ENCODE assay signal across 1 cellular context in the genomic region with DNA sequence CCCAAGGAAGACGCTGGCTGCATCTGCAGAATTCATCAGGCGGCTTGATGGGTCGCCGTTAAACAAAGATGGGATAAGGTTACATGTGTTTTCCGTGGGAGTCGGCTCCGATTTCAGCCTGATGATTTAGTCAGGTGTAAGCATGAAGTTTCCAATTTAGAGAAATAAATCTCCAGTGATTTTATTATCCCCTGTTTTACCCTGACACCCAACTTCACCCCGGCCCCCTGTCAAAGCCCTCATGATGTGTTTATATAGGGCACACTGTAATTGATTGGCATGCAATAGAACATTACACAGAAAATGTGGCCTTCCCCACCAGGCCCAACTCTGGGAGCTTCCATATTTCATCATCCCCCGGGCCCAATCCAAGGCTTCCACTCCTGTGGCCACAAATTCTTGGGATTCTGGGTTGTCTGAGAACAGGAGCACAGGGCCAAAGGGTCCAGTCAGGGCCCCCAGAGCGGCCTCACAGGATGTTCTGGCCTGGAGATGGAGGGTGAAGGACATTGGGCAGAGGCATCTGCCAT.
TF ChIP-seq lines count a peak whose summit lies in the region.

No MANE protein-coding gene starts in this region.

TF ChIP-seq in HEK293, 187 proteins besides CTCF, POLR2A, EP300 and RAD21 (continued from another document and continues in another):
- TF ChIP-seq, protein P1, sequence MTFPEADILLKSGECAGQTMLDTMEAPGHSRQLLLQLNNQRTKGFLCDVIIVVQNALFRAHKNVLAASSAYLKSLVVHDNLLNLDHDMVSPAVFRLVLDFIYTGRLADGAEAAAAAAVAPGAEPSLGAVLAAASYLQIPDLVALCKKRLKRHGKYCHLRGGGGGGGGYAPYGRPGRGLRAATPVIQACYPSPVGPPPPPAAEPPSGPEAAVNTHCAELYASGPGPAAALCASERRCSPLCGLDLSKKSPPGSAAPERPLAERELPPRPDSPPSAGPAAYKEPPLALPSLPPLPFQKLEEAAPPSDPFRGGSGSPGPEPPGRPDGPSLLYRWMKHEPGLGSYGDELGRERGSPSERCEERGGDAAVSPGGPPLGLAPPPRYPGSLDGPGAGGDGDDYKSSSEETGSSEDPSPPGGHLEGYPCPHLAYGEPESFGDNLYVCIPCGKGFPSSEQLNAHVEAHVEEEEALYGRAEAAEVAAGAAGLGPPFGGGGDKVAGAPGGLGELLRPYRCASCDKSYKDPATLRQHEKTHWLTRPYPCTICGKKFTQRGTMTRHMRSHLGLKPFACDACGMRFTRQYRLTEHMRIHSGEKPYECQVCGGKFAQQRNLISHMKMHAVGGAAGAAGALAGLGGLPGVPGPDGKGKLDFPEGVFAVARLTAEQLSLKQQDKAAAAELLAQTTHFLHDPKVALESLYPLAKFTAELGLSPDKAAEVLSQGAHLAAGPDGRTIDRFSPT (tag by site-specific recombination; IDR thresholded peaks at IDR 0.05) = no peak
- TF ChIP-seq, protein P2, sequence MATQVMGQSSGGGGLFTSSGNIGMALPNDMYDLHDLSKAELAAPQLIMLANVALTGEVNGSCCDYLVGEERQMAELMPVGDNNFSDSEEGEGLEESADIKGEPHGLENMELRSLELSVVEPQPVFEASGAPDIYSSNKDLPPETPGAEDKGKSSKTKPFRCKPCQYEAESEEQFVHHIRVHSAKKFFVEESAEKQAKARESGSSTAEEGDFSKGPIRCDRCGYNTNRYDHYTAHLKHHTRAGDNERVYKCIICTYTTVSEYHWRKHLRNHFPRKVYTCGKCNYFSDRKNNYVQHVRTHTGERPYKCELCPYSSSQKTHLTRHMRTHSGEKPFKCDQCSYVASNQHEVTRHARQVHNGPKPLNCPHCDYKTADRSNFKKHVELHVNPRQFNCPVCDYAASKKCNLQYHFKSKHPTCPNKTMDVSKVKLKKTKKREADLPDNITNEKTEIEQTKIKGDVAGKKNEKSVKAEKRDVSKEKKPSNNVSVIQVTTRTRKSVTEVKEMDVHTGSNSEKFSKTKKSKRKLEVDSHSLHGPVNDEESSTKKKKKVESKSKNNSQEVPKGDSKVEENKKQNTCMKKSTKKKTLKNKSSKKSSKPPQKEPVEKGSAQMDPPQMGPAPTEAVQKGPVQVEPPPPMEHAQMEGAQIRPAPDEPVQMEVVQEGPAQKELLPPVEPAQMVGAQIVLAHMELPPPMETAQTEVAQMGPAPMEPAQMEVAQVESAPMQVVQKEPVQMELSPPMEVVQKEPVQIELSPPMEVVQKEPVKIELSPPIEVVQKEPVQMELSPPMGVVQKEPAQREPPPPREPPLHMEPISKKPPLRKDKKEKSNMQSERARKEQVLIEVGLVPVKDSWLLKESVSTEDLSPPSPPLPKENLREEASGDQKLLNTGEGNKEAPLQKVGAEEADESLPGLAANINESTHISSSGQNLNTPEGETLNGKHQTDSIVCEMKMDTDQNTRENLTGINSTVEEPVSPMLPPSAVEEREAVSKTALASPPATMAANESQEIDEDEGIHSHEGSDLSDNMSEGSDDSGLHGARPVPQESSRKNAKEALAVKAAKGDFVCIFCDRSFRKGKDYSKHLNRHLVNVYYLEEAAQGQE (tag by site-specific recombination; IDR thresholded peaks at IDR 0.05) = no peak
- no peak for TF ChIP-seq MYNN (tag by site-specific recombination; IDR thresholded peaks at IDR 0.05; ENCODE audit: borderline replicate concordance)
- TF ChIP-seq, protein P3, sequence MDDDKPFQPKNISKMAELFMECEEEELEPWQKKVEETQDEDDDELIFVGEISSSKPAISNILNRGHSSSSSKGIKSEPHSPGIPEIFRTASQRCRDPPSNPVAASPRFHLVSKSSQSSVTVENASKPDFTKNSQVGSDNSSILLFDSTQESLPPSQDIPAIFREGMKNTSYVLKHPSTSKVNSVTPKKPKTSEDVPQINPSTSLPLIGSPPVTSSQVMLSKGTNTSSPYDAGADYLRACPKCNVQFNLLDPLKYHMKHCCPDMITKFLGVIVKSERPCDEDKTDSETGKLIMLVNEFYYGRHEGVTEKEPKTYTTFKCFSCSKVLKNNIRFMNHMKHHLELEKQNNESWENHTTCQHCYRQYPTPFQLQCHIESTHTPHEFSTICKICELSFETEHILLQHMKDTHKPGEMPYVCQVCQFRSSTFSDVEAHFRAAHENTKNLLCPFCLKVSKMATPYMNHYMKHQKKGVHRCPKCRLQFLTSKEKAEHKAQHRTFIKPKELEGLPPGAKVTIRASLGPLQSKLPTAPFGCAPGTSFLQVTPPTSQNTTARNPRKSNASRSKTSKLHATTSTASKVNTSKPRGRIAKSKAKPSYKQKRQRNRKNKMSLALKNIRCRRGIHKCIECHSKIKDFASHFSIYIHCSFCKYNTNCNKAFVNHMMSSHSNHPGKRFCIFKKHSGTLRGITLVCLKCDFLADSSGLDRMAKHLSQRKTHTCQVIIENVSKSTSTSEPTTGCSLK (tag by site-specific recombination; IDR thresholded peaks at IDR 0.05) = no peak
- TF ChIP-seq ZNF549 (tag by site-specific recombination; IDR thresholded peaks at IDR 0.05) = no peak
- TF ChIP-seq, protein P4, sequence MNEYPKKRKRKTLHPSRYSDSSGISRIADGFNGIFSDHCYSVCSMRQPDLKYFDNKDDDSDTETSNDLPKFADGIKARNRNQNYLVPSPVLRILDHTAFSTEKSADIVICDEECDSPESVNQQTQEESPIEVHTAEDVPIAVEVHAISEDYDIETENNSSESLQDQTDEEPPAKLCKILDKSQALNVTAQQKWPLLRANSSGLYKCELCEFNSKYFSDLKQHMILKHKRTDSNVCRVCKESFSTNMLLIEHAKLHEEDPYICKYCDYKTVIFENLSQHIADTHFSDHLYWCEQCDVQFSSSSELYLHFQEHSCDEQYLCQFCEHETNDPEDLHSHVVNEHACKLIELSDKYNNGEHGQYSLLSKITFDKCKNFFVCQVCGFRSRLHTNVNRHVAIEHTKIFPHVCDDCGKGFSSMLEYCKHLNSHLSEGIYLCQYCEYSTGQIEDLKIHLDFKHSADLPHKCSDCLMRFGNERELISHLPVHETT (tag by site-specific recombination; IDR thresholded peaks at IDR 0.05) = no peak
- TF ChIP-seq ZBTB7A (tag by site-specific recombination; IDR thresholded peaks at IDR 0.05; ENCODE audit: low read depth) = no peak
- no peak for TF ChIP-seq ZSCAN16 (tag by site-specific recombination; IDR thresholded peaks at IDR 0.05)
- no peak for TF ChIP-seq ZNF621 (tag by site-specific recombination; IDR thresholded peaks at IDR 0.05)
- TF ChIP-seq, protein P5, sequence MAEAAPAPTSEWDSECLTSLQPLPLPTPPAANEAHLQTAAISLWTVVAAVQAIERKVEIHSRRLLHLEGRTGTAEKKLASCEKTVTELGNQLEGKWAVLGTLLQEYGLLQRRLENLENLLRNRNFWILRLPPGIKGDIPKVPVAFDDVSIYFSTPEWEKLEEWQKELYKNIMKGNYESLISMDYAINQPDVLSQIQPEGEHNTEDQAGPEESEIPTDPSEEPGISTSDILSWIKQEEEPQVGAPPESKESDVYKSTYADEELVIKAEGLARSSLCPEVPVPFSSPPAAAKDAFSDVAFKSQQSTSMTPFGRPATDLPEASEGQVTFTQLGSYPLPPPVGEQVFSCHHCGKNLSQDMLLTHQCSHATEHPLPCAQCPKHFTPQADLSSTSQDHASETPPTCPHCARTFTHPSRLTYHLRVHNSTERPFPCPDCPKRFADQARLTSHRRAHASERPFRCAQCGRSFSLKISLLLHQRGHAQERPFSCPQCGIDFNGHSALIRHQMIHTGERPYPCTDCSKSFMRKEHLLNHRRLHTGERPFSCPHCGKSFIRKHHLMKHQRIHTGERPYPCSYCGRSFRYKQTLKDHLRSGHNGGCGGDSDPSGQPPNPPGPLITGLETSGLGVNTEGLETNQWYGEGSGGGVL (tag by site-specific recombination; IDR thresholded peaks at IDR 0.05) = 0 out of 2 replicates have a peak, but pooled peaks have one; percentile 12
- TF ChIP-seq, protein P6, sequence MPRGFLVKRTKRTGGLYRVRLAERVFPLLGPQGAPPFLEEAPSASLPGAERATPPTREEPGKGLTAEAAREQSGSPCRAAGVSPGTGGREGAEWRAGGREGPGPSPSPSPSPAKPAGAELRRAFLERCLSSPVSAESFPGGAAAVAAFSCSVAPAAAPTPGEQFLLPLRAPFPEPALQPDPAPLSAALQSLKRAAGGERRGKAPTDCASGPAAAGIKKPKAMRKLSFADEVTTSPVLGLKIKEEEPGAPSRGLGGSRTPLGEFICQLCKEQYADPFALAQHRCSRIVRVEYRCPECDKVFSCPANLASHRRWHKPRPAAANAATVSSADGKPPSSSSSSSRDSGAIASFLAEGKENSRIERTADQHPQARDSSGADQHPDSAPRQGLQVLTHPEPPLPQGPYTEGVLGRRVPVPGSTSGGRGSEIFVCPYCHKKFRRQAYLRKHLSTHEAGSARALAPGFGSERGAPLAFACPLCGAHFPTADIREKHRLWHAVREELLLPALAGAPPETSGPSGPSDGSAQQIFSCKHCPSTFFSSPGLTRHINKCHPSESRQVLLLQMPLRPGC (tag by site-specific recombination; IDR thresholded peaks at IDR 0.05) = no peak
- TF ChIP-seq, protein P7, sequence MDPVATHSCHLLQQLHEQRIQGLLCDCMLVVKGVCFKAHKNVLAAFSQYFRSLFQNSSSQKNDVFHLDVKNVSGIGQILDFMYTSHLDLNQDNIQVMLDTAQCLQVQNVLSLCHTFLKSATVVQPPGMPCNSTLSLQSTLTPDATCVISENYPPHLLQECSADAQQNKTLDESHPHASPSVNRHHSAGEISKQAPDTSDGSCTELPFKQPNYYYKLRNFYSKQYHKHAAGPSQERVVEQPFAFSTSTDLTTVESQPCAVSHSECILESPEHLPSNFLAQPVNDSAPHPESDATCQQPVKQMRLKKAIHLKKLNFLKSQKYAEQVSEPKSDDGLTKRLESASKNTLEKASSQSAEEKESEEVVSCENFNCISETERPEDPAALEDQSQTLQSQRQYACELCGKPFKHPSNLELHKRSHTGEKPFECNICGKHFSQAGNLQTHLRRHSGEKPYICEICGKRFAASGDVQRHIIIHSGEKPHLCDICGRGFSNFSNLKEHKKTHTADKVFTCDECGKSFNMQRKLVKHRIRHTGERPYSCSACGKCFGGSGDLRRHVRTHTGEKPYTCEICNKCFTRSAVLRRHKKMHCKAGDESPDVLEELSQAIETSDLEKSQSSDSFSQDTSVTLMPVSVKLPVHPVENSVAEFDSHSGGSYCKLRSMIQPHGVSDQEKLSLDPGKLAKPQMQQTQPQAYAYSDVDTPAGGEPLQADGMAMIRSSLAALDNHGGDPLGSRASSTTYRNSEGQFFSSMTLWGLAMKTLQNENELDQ (tag by site-specific recombination; IDR thresholded peaks at IDR 0.05; ENCODE audit: low read depth) = no peak
- TF ChIP-seq KLF8 (tag by site-specific recombination; IDR thresholded peaks at IDR 0.05) = no peak
- TF ChIP-seq, protein P8, sequence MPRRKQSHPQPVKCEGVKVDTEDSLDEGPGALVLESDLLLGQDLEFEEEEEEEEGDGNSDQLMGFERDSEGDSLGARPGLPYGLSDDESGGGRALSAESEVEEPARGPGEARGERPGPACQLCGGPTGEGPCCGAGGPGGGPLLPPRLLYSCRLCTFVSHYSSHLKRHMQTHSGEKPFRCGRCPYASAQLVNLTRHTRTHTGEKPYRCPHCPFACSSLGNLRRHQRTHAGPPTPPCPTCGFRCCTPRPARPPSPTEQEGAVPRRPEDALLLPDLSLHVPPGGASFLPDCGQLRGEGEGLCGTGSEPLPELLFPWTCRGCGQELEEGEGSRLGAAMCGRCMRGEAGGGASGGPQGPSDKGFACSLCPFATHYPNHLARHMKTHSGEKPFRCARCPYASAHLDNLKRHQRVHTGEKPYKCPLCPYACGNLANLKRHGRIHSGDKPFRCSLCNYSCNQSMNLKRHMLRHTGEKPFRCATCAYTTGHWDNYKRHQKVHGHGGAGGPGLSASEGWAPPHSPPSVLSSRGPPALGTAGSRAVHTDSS (tag by site-specific recombination; IDR thresholded peaks at IDR 0.05) = no peak
- TF ChIP-seq ZNF555 (tag by site-specific recombination; conservative IDR thresholded peaks at IDR 0.05) = no peak
- TF ChIP-seq ZNF324 (tag by site-specific recombination; IDR thresholded peaks at IDR 0.05) = no peak
- no peak for TF ChIP-seq ZNF292 (tag by site-specific recombination; IDR thresholded peaks at IDR 0.05; ENCODE audit: borderline replicate concordance, low read depth)
- TF ChIP-seq BCL11B (tag by site-specific recombination; IDR thresholded peaks at IDR 0.05; ENCODE audit: low read depth) = no peak
- TF ChIP-seq ZNF521 (tag by site-specific recombination; IDR thresholded peaks at IDR 0.05) = no peak
- TF ChIP-seq SCRT1 (tag by site-specific recombination; IDR thresholded peaks at IDR 0.05; ENCODE audit: borderline replicate concordance) = no peak
- TF ChIP-seq KLF1 (tag by site-specific recombination; IDR thresholded peaks at IDR 0.05) = no peak
- no peak for TF ChIP-seq ZNF23 (tag by site-specific recombination; IDR thresholded peaks at IDR 0.05; ENCODE audit: borderline replicate concordance)
- no peak for TF ChIP-seq ZNF747 (tag by site-specific recombination; IDR thresholded peaks at IDR 0.05)
- 0 out of 2 replicates have a peak, but pooled peaks have one; percentile 14 for TF ChIP-seq YY1 (tag by site-specific recombination; IDR thresholded peaks at IDR 0.05)
- no peak for TF ChIP-seq ZNF785 (tag by site-specific recombination; IDR thresholded peaks at IDR 0.05)
- TF ChIP-seq, protein P9, sequence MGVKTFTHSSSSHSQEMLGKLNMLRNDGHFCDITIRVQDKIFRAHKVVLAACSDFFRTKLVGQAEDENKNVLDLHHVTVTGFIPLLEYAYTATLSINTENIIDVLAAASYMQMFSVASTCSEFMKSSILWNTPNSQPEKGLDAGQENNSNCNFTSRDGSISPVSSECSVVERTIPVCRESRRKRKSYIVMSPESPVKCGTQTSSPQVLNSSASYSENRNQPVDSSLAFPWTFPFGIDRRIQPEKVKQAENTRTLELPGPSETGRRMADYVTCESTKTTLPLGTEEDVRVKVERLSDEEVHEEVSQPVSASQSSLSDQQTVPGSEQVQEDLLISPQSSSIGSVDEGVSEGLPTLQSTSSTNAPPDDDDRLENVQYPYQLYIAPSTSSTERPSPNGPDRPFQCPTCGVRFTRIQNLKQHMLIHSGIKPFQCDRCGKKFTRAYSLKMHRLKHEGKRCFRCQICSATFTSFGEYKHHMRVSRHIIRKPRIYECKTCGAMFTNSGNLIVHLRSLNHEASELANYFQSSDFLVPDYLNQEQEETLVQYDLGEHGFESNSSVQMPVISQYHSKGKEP (tag by site-specific recombination; IDR thresholded peaks at IDR 0.05) = peak; percentile 81
- TF ChIP-seq MZF1 (tag by site-specific recombination; IDR thresholded peaks at IDR 0.05; ENCODE audit: borderline replicate concordance) = 0 out of 2 replicates have a peak, but pooled peaks have one; percentile 26
- no peak for TF ChIP-seq ZNF830 (tag by site-specific recombination; IDR thresholded peaks at IDR 0.05; ENCODE audit: low read depth)
- no peak for TF ChIP-seq ZFP3 (tag by site-specific recombination; IDR thresholded peaks at IDR 0.05; ENCODE audit: low read depth)
- TF ChIP-seq ZNF560 (tag by site-specific recombination; IDR thresholded peaks at IDR 0.05; ENCODE audit: borderline replicate concordance) = no peak
- no peak for TF ChIP-seq ZFP41 (tag by site-specific recombination; IDR thresholded peaks at IDR 0.05; ENCODE audit: borderline replicate concordance)
- TF ChIP-seq, protein P10, sequence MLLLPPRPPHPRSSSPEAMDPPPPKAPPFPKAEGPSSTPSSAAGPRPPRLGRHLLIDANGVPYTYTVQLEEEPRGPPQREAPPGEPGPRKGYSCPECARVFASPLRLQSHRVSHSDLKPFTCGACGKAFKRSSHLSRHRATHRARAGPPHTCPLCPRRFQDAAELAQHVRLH (tag by site-specific recombination; IDR thresholded peaks at IDR 0.05) = peak; percentile 79
- TF ChIP-seq ZFHX2 (tag by site-specific recombination; conservative IDR thresholded peaks at IDR 0.05) = peak; percentile 79
- no peak for TF ChIP-seq ZNF112 (tag by site-specific recombination; IDR thresholded peaks at IDR 0.05)
- no peak for TF ChIP-seq ZNF654 (tag by site-specific recombination; IDR thresholded peaks at IDR 0.05; ENCODE audit: low read depth)
- TF ChIP-seq ZNF155 (tag by site-specific recombination; IDR thresholded peaks at IDR 0.05) = no peak
- TF ChIP-seq ZNF701 (tag by site-specific recombination; IDR thresholded peaks at IDR 0.05) = no peak
- no peak for TF ChIP-seq ZBTB1 (tag by site-specific recombination; IDR thresholded peaks at IDR 0.05)
